Comparison of ENCODE assay signal across 8 cellular contexts in genomic region chr10:80460399-80461207, GRCh38. TPM values are rescaled to one million over a fixed set of nuclear protein-coding genes. Genes with fewer than 3 reads are reported as not detected.
DNase-seq lines count a peak whose midpoint lies in the region; ATAC-seq and TF ChIP-seq lines count a peak whose summit lies in the region.

No MANE protein-coding gene starts in this region.

- peak; percentile 35 for ATAC-seq in IMR-90 (ENCODE audit: low read depth)
- peak in 3 of 4 donors; percentile 11 to 59 (median 33) for ATAC-seq in psoas muscle
- no peak for ATAC-seq in HG02610 (IDR thresholded peaks at IDR 0.05; ENCODE audit: unreplicated experiment)

- DNase-seq in CD1c-positive myeloid dendritic cell (ENCODE audit: extremely low spot score), result peak; percentile 58
- peak; percentile 63 for DNase-seq in IMR-90
- DNase-seq in activated T-helper 2 cell treated with anti-CD3 and anti-CD28 coated beads, Interferon-gamma antibody, Interleukin-2, Interleukin-4, amounts not matched to agents 10 μg/mL and 5 μg/mL and 100 μg/mL, durations not matched to agents 14 hours and 24 hours and 36 hours (ENCODE audit: low spot score), result no peak
- DNase-seq in right atrium auricular region (ENCODE audit: low spot score), result no peak
- DNase-seq in psoas muscle, result no peak
- no peak for DNase-seq in NCI-H187 (lab: John Stamatoyannopoulos, UW)
- no peak for DNase-seq in activated CD4-positive, alpha-beta T cell treated with anti-CD3 and anti-CD28 coated beads for 4 hours

- H3K23ac ChIP-seq in IMR-90 (ENCODE audit: low read depth, low read length), result 0 out of 2 replicates have a peak overlapping the region, but pooled peaks have one; percentile 43

- H4K8ac ChIP-seq in IMR-90 (ENCODE audit: low read depth in 2 of 2, low read length in 2 of 2), result peak overlapping the region in 1 of 2 experiments; percentile 15; a peak in 2 of 4 replicates

- peak overlapping the region; percentile 86 for H2AK9ac ChIP-seq in IMR-90 (replicated peaks; ENCODE audit: low read depth, low read length, poor library complexity)

- H3K18ac ChIP-seq in IMR-90 (ENCODE audit: low read depth, low read length), result no peak overlapping the region

- POLR2A ChIA-PET in IMR-90 (lab: Charles Lee; ENCODE audit: unreplicated experiment), result interaction anchor here (0.9 kb wide), 1 partner anchor 9 kb away, joined by 3 read pairs; no protein-coding TSS in a partner anchor

- H3K27me3 ChIP-seq in IMR-90 (ENCODE audit: control insufficient read depth, insufficient read depth, low read length), result no peaks in the 10 kb centered on the region
- no peaks in the 10 kb centered on the region for H3K27me3 ChIP-seq in right atrium auricular region
- H3K27me3 ChIP-seq in psoas muscle (ENCODE audit: insufficient read depth in 3 of 3, low read length in 2 of 3), result no peaks in the 10 kb centered on the region

- WGBS in IMR-90 (ENCODE audit: extremely low coverage in 2 of 2, insufficient read length in 1 of 2), 2 experiments, result 57% methylated on average over 2 of the region's 6 CpGs; no CpG with 5 or more reads in 1 of the 2 experiments
- 49 to 62% (median 54%) methylated on average over 6 of the region's 6 CpGs for WGBS in psoas muscle, 3 donors

- H3K4me1 ChIP-seq in IMR-90 (ENCODE audit: control insufficient read depth, insufficient read depth, low read length), result peaks cover 57% of the 10 kb centered on the region
- H3K4me1 ChIP-seq in right atrium auricular region, result peaks cover 0 to 100% of the 10 kb centered on the region in 2 donors
- H3K4me1 ChIP-seq in psoas muscle, result peaks cover 78% of the 10 kb centered on the region

- peak overlapping the region; percentile 45; the same call in 1 of the 2 replicates for H2AK5ac ChIP-seq in IMR-90 (ENCODE audit: low read depth, low read length)

- peak overlapping the region; percentile 22; the same call in 1 of the 2 replicates for H4K91ac ChIP-seq in IMR-90 (ENCODE audit: insufficient read depth, low read depth, low read length)

- TF ChIP-seq POLR2A in IMR-90 (IDR thresholded peaks at IDR 0.05; ENCODE audit: low read depth, low read length), result no peak

- BruUV-seq in IMR-90 (replicated peaks; lab: Mats Ljungman, UMichigan), result no TSS peak

- intact Hi-C loops in IMR-90 (cut with micrococcal nuclease), result loop anchor here (5.0 kb wide), 1 partner anchor 37 kb away; no protein-coding TSS in a partner anchor
- intact Hi-C loops in activated T-helper 2 cell treated with anti-CD3 and anti-CD28 coated beads, Interferon-gamma antibody, Interleukin-2, Interleukin-4, amounts not matched to agents 10 μg/mL and 5 μg/mL and 100 μg/mL, durations not matched to agents 14 hours and 24 hours and 36 hours (cut with micrococcal nuclease), result no loop called here
- intact Hi-C loops in psoas muscle (cut with DNase I), result no loop called here

- H3K36me3 ChIP-seq in IMR-90 (ENCODE audit: control insufficient read depth, insufficient read depth, low read length) (no peaks in the 10 kb centered on the region; the same call in 1 of the 2 replicates), right atrium auricular region (no peaks in the 10 kb centered on the region), psoas muscle (ENCODE audit: insufficient read depth in 1 of 2, low read depth in 1 of 2) (no peaks in the 10 kb centered on the region)

- dilution Hi-C loops in IMR-90 (cut with HindIII; ENCODE audit: low sequenced_read_pairs, unreplicated experiment), result no loop called here

- peak overlapping the region; percentile 7; the same call in 1 of the 2 replicates for H3K9ac ChIP-seq in IMR-90 (ENCODE audit: low read depth, low read length)

- H3K4me3 ChIP-seq in IMR-90 (ENCODE audit: insufficient read depth, low read depth, low read length) (no peak overlapping the region), right atrium auricular region (no peak overlapping the region), psoas muscle (peak overlapping the region; percentile 28)

- in situ Hi-C loops in IMR-90 (cut with MboI; ENCODE audit: low sequenced_read_pairs), result loop anchor here (25.0 kb wide), 1 partner anchor 298 kb away; no protein-coding TSS in a partner anchor

- H2BK5ac ChIP-seq in IMR-90 (ENCODE audit: low read depth, low read length, poor library complexity, severe bottlenecking), result peak overlapping the region; percentile 35

- H3K27ac ChIP-seq in IMR-90 (ENCODE audit: insufficient read depth, low read length), result peak overlapping the region; percentile 18; the same call in 1 of the 2 replicates
- H3K27ac ChIP-seq in right atrium auricular region, result peak overlapping the region; percentile 63 to 73
- peak overlapping the region; percentile 46 for H3K27ac ChIP-seq in psoas muscle

- TF ChIP-seq CTCF in IMR-90 (conservative IDR thresholded peaks at IDR 0.05; ENCODE audit: low read depth, low read length), result no peak
- TF ChIP-seq CTCF in right atrium auricular region (IDR thresholded peaks at IDR 0.05), result no peak
- no peak for TF ChIP-seq CTCF in psoas muscle (IDR thresholded peaks at IDR 0.05)

- H2BK20ac ChIP-seq in IMR-90 (ENCODE audit: low read depth, low read length), result no peak overlapping the region

- H3K56ac ChIP-seq in IMR-90 (ENCODE audit: extremely low read depth, insufficient read depth, low read length), result no peak overlapping the region

- H3K4me3 Mint-ChIP-seq in activated T-helper 2 cell treated with anti-CD3 and anti-CD28 coated beads, Interferon-gamma antibody, Interleukin-2, Interleukin-4, amounts not matched to agents 10 μg/mL and 5 μg/mL and 100 μg/mL, durations not matched to agents 14 hours and 24 hours and 36 hours (ENCODE audit: low read depth), result peak overlapping the region; percentile 72

- no peak overlapping the region for H2BK15ac ChIP-seq in IMR-90 (ENCODE audit: low read depth, low read length)

- no peak overlapping the region for H2BK120ac ChIP-seq in IMR-90 (ENCODE audit: low read depth, low read length)

- H3K14ac ChIP-seq in IMR-90 (replicated peaks; ENCODE audit: low read depth, low read length), result peak overlapping the region; percentile 62; the same call in 1 of the 2 replicates

- H3K9me1 ChIP-seq in IMR-90 (ENCODE audit: insufficient read depth, low read length), result peaks cover 63% of the 10 kb centered on the region

- H3K79me1 ChIP-seq in IMR-90 (ENCODE audit: low read depth in 1 of 2, low read length in 2 of 2), result peaks cover 8 to 91% of the 10 kb centered on the region in 2 experiments

- no peaks in the 10 kb centered on the region for H3K9me3 Mint-ChIP-seq in activated T-helper 2 cell treated with anti-CD3 and anti-CD28 coated beads, Interferon-gamma antibody, Interleukin-2, Interleukin-4, amounts not matched to agents 10 μg/mL and 5 μg/mL and 100 μg/mL, durations not matched to agents 14 hours and 24 hours and 36 hours

- H3K9me3 ChIP-seq in IMR-90 (ENCODE audit: control insufficient read depth, insufficient read depth, low read length) (no peaks in the 10 kb centered on the region), right atrium auricular region (no peaks in the 10 kb centered on the region), psoas muscle (no peaks in the 10 kb centered on the region)

- peak overlapping the region; percentile 5; the same call in 1 of the 2 replicates for H3K4me2 ChIP-seq in IMR-90 (ENCODE audit: low read depth, low read length)

- H3K27ac Mint-ChIP-seq in activated T-helper 2 cell treated with anti-CD3 and anti-CD28 coated beads, Interferon-gamma antibody, Interleukin-2, Interleukin-4, amounts not matched to agents 10 μg/mL and 5 μg/mL and 100 μg/mL, durations not matched to agents 14 hours and 24 hours and 36 hours, result peak overlapping the region; percentile 80

- peak overlapping the region; percentile 49 for H3K4ac ChIP-seq in IMR-90 (ENCODE audit: low read depth, low read length)

- CTCF ChIA-PET in IMR-90 (lab: Yijun Ruan, JAX), result interaction anchor here (0.6 to 3.4 kb wide), 4 partner anchors 26 to 78 kb away, joined by 3 to 20 read pairs (median 4); no protein-coding TSS in a partner anchor

- H2AFZ ChIP-seq in IMR-90 (replicated peaks; ENCODE audit: low read length, poor library complexity), result peak overlapping the region; percentile 48

- 0 out of 2 replicates have a peak overlapping the region, but pooled peaks have one; percentile 5 for H4K5ac ChIP-seq in IMR-90 (ENCODE audit: low read depth, low read length)

- peaks cover 77% of the 10 kb centered on the region for H4K20me1 ChIP-seq in IMR-90 (ENCODE audit: insufficient read depth, low read length)

- peaks cover 89% of the 10 kb centered on the region for H3K4me1 Mint-ChIP-seq in activated T-helper 2 cell treated with anti-CD3 and anti-CD28 coated beads, Interferon-gamma antibody, Interleukin-2, Interleukin-4, amounts not matched to agents 10 μg/mL and 5 μg/mL and 100 μg/mL, durations not matched to agents 14 hours and 24 hours and 36 hours (ENCODE audit: low read depth)

- TF ChIP-seq RAD21 in IMR-90 (IDR thresholded peaks at IDR 0.05; ENCODE audit: low read length), result no peak

- no peaks in the 10 kb centered on the region for H3K27me3 Mint-ChIP-seq in activated T-helper 2 cell treated with anti-CD3 and anti-CD28 coated beads, Interferon-gamma antibody, Interleukin-2, Interleukin-4, amounts not matched to agents 10 μg/mL and 5 μg/mL and 100 μg/mL, durations not matched to agents 14 hours and 24 hours and 36 hours (ENCODE audit: low read depth)

- H3K36me3 Mint-ChIP-seq in activated T-helper 2 cell treated with anti-CD3 and anti-CD28 coated beads, Interferon-gamma antibody, Interleukin-2, Interleukin-4, amounts not matched to agents 10 μg/mL and 5 μg/mL and 100 μg/mL, durations not matched to agents 14 hours and 24 hours and 36 hours (ENCODE audit: low read depth), result peaks cover 31% of the 10 kb centered on the region

TF ChIP-seq in IMR-90, 13 proteins besides CTCF, POLR2A, EP300 and RAD21 (continues in another document):
- TF ChIP-seq SMC3 (IDR thresholded peaks at IDR 0.05; ENCODE audit: low read depth, low read length), result no peak

RNA-seq across cellular contexts. Expression of gene TSPAN14, which starts 6.5 kb away (rescaled TPM):
- total RNA-seq in IMR-90 (2012; rRNA removed), result 13.3 and 18.5 TPM in 2 replicates
- polyA plus RNA-seq in IMR-90 (2012; rRNA removed), result 40.6 and 43.0 TPM in 2 replicates
- 55.8 and 57.7 TPM in 2 replicates for polyA plus RNA-seq in IMR-90 (2012; cell fraction: cytosol; rRNA removed)
- 36.3 and 44.3 TPM in 2 replicates for polyA plus RNA-seq in IMR-90 (2012; cell fraction: nucleus; rRNA removed; ENCODE audit: low replicate concordance)
- 45.4 and 51.1 TPM in 2 replicates for total RNA-seq in activated T-helper 2 cell treated with anti-CD3 and anti-CD28 coated beads, Interferon-gamma antibody, Interleukin-2, Interleukin-4, amounts not matched to agents 10 μg/mL and 5 μg/mL and 100 μg/mL, durations not matched to agents 14 hours and 24 hours and 36 hours
- total RNA-seq in right atrium auricular region, result 10 to 100 TPM; 24.2 to 34.7 TPM
- 10 to 100 TPM; 23.9 to 33.3 (median 25.7) TPM for total RNA-seq in psoas muscle
- polyA plus RNA-seq in psoas muscle, result 10 to 100 TPM; 19.4 to 20.0 (median 19.6) TPM

RNA-seq across cellular contexts. Expression of gene PRXL2A, which starts 52.3 kb away (rescaled TPM):
- total RNA-seq in IMR-90 (2012; rRNA removed) (0.90 and 1.1 TPM in 2 replicates), right atrium auricular region (10 to 100 TPM; 42.8 to 81.2 TPM), psoas muscle (10 to 100 TPM; 34.2 to 51.8 (median 41.4) TPM)
- polyA plus RNA-seq in IMR-90 (2012; rRNA removed) (0.60 and 0.92 TPM in 2 replicates), psoas muscle (10 to 100 TPM; 19.0 to 39.9 (median 28.4) TPM)
- 0.19 and 0.36 TPM in 2 replicates for polyA plus RNA-seq in IMR-90 (2012; cell fraction: cytosol; rRNA removed)
- polyA plus RNA-seq in IMR-90 (2012; cell fraction: nucleus; rRNA removed; ENCODE audit: low replicate concordance), result 0.10 and 0.17 TPM in 2 replicates
- total RNA-seq in activated T-helper 2 cell treated with anti-CD3 and anti-CD28 coated beads, Interferon-gamma antibody, Interleukin-2, Interleukin-4, amounts not matched to agents 10 μg/mL and 5 μg/mL and 100 μg/mL, durations not matched to agents 14 hours and 24 hours and 36 hours, result 18.4 and 19.6 TPM in 2 replicates

Comparison
In these comparisons a context has a peak if more than half of its experiments do, and no peak if none do; other contexts are left out.
1. DNase-seq: peak in CD1c-positive myeloid dendritic cell (single experiment) and IMR-90 (single experiment); none in activated T-helper 2 cell treated with anti-CD3 and anti-CD28 coated beads, Interferon-gamma antibody, Interleukin-2, Interleukin-4, amounts not matched to agents 10 μg/mL and 5 μg/mL and 100 μg/mL, durations not matched to agents 14 hours and 24 hours and 36 hours (single experiment), right atrium auricular region (single experiment), psoas muscle (0 of 2), NCI-H187 (0 of 2) and activated CD4-positive, alpha-beta T cell treated with anti-CD3 and anti-CD28 coated beads for 4 hours (0 of 2).
2. H3K27ac ChIP-seq: peak in every context shown above with its lines; median percentile 68 in right atrium auricular region; 46 in psoas muscle; 18 in IMR-90.